Comparison of ENCODE assay signal across 28 cellular contexts in genomic region chr6:10217111-10217510, GRCh38.
"Had no signal": no experiment of that assay in that cellular context is flagged by ENCODE, and none has a peak within 500 bp of the region (broad histone marks: within the 10 kb centered on the region; RNA-seq: fewer than 3 reads in every experiment).

No MANE protein-coding gene starts in this region.

- H3K27me3 Mint-ChIP-seq: memory B cell; progenitor cell of endocrine pancreas; stimulated activated naive CD8-positive, alpha-beta T cell treated with anti-CD3 and anti-CD28 coated beads, Interleukin-15, amount 100 ng/mL, for 72 hours had no signal

- H3K9me3 ChIP-seq: colonic mucosa, esophagus muscularis mucosa, gastroesophageal sphincter, lower lobe of right lung, neutrophil, right lobe of liver, suprapubic skin, transverse colon had no signal

- H3K9me3 Mint-ChIP-seq: dendritic cell treated with granulocyte-macrophage colony-stimulating factor and Interleukin-4, amounts not matched to agents 40 ng/mL and 50 ng/mL, for 4 days; endodermal cell; stimulated activated naive CD8-positive, alpha-beta T cell treated with anti-CD3 and anti-CD28 coated beads, Interleukin-15, amount 100 ng/mL, for 72 hours had no signal

- FAIRE-seq: small intestine had no signal

- H3K4me3 ChIP-seq: colonic mucosa, esophagus muscularis mucosa, gastroesophageal sphincter, heart right ventricle, lower lobe of right lung, right lobe of liver, suprapubic skin, transverse colon had no signal

- H3K27ac ChIP-seq: colonic mucosa, esophagus muscularis mucosa, foreskin keratinocyte, gastroesophageal sphincter, heart right ventricle, lower lobe of right lung, neutrophil, parathyroid adenoma, right lobe of liver, suprapubic skin, transverse colon had no signal

- H3K4me1 Mint-ChIP-seq: endodermal cell; immature natural killer cell; memory B cell; natural killer cell; stimulated activated naive CD8-positive, alpha-beta T cell treated with anti-CD3 and anti-CD28 coated beads, Interleukin-15, amount 100 ng/mL, for 72 hours had no signal

- H3K27me3 ChIP-seq: colonic mucosa, esophagus muscularis mucosa, foreskin keratinocyte, gastroesophageal sphincter, heart right ventricle, neutrophil, right lobe of liver, suprapubic skin, transverse colon had no signal

- H3K9ac ChIP-seq: parathyroid adenoma had no signal

- H3K79me2 ChIP-seq: parathyroid adenoma had no signal

- H3K27ac Mint-ChIP-seq: dendritic cell treated with granulocyte-macrophage colony-stimulating factor and Interleukin-4, amounts not matched to agents 40 ng/mL and 50 ng/mL, for 4 days; endodermal cell; immature natural killer cell; memory B cell; natural killer cell; progenitor cell of endocrine pancreas had no signal

- DNase-seq: colonic mucosa; effector CD8-positive, alpha-beta T cell; endodermal cell; foreskin keratinocyte; heart right ventricle; hypothalamus; immature natural killer cell; islet precursor cell; left ventricle myocardium superior; lower lobe of right lung; natural killer cell; right lobe of liver; small intestine; stimulated activated CD4-positive, alpha-beta T cell treated with anti-CD3 and anti-CD28 coated beads, Interleukin-12 subunit alpha, Interleukin-12 subunit beta, amount 100 ng/mL, for 4 hours; stimulated activated CD4-positive, alpha-beta T cell treated with anti-CD3 and anti-CD28 coated beads, Interleukin-1b, Interleukin-23, amount 100 ng/mL, for 48 hours; stimulated activated CD4-positive, alpha-beta T cell treated with anti-CD3 and anti-CD28 coated beads, Interleukin-4, amount 100 ng/mL, for 1 hour; stimulated activated CD8-positive, alpha-beta memory T cell treated with anti-CD3 and anti-CD28 coated beads, Interleukin-4, amount 100 ng/mL, for 48 hours; stimulated activated naive CD4-positive, alpha-beta T cell; stimulated activated naive CD8-positive, alpha-beta T cell treated with anti-CD3 and anti-CD28 coated beads, Interleukin-15, amount 100 ng/mL, for 72 hours; transverse colon had no signal

- H3K36me3 ChIP-seq: colonic mucosa, esophagus muscularis mucosa, gastroesophageal sphincter, heart right ventricle, lower lobe of right lung, neutrophil, right lobe of liver, suprapubic skin, transverse colon had no signal

- ATAC-seq: foreskin keratinocyte; gastroesophageal sphincter; heart right ventricle; left ventricle myocardium superior; lower lobe of right lung; natural killer cell; right lobe of liver; stimulated activated naive CD8-positive, alpha-beta T cell treated with anti-CD3 and anti-CD28 coated beads, Interleukin-15, amount 100 ng/mL, for 72 hours had no signal

- H3K4me1 ChIP-seq: colonic mucosa, esophagus muscularis mucosa, gastroesophageal sphincter, heart right ventricle, lower lobe of right lung, parathyroid adenoma, right lobe of liver, suprapubic skin, transverse colon had no signal

- H2AFZ ChIP-seq: parathyroid adenoma had no signal

- H3K36me3 Mint-ChIP-seq: immature natural killer cell, memory B cell had no signal

- H3K4me3 Mint-ChIP-seq: dendritic cell treated with granulocyte-macrophage colony-stimulating factor and Interleukin-4, amounts not matched to agents 40 ng/mL and 50 ng/mL, for 4 days; endodermal cell; immature natural killer cell; memory B cell; natural killer cell; stimulated activated naive CD8-positive, alpha-beta T cell treated with anti-CD3 and anti-CD28 coated beads, Interleukin-15, amount 100 ng/mL, for 72 hours had no signal
